ENCODE assay signal across 16 cellular contexts in genomic region chr15:84823580-84823878, GRCh38. TPM values are rescaled to one million over a fixed set of nuclear protein-coding genes. Genes with fewer than 3 reads are reported as not detected.
DNase-seq lines count a peak whose midpoint lies in the region; ATAC-seq and TF ChIP-seq lines count a peak whose summit lies in the region.
"Had no signal": no experiment of that assay in that cellular context is flagged by ENCODE, and none has a peak within 500 bp of the region (broad histone marks: within the 10 kb centered on the region; RNA-seq: fewer than 3 reads in every experiment).

No MANE protein-coding gene starts in this region.

- no peak for TF ChIP-seq EP300 in gastroesophageal sphincter (IDR thresholded peaks at IDR 0.05)

- DNase-seq in right atrium auricular region (ENCODE audit: low spot score), result no peak
- DNase-seq in Right ventricle myocardium superior, result no peak
- DNase-seq in psoas muscle, result no peak
- peak; percentile 15 for DNase-seq in upper lobe of right lung
- DNase-seq in RWPE1 (ENCODE audit: low spot score), result no peak
- DNase-seq: AML-193; CD4-positive, CD25-positive, alpha-beta regulatory T cell; DMS53; KG1; NCI-H1048; NCI-H345; NK-92 treated with Interleukin-12 subunit alpha and Interleukin-12 subunit beta, amount 100 ng/mL, for 24 hours had no signal

- intact Hi-C loops in Right ventricle myocardium superior (cut with DNase I) (no loop called here), psoas muscle (cut with DNase I) (no loop called here), upper lobe of right lung (cut with DNase I) (no loop called here)

- H3K4me3 ChIP-seq in right atrium auricular region (no peak overlapping the region), gastroesophageal sphincter (no peak overlapping the region), psoas muscle (peak overlapping the region; percentile 90), upper lobe of right lung (no peak overlapping the region)
- H3K4me3 ChIP-seq: GM23338 had no signal

- WGBS in gastroesophageal sphincter (ENCODE audit: low coverage in 1 of 2), 2 donors, result 100% methylated on average over 1 of the region's 1 CpG
- 53 to 78% (median 67%) methylated on average over 1 of the region's 1 CpG for WGBS in psoas muscle, 3 donors

- H3K4me1 ChIP-seq in right atrium auricular region, result peaks cover 0 to 99% of the 10 kb centered on the region in 2 donors
- H3K4me1 ChIP-seq in gastroesophageal sphincter, result peaks cover 10 to 100% (median 26%) of the 10 kb centered on the region in 3 donors
- H3K4me1 ChIP-seq in psoas muscle, result peaks cover 99% of the 10 kb centered on the region
- peaks cover 41% of the 10 kb centered on the region for H3K4me1 ChIP-seq in upper lobe of right lung

- H3K9me3 ChIP-seq in right atrium auricular region (no peaks in the 10 kb centered on the region), gastroesophageal sphincter (no peaks in the 10 kb centered on the region), psoas muscle (no peaks in the 10 kb centered on the region), upper lobe of right lung (no peaks in the 10 kb centered on the region)

- CTCF ChIA-PET in RWPE1 (lab: Yijun Ruan, JAX), result interaction anchor here (0.7 to 1.7 kb wide), 3 partner anchors 99 to 217 kb away, joined by 3 to 4 read pairs (median 3); no protein-coding TSS in a partner anchor

- H3K27me3 ChIP-seq in right atrium auricular region, result no peaks in the 10 kb centered on the region
- H3K27me3 ChIP-seq in gastroesophageal sphincter, result no peaks in the 10 kb centered on the region
- H3K27me3 ChIP-seq in psoas muscle (ENCODE audit: insufficient read depth in 3 of 3, low read length in 2 of 3), result no peaks in the 10 kb centered on the region
- H3K27me3 ChIP-seq in upper lobe of right lung, result no peaks in the 10 kb centered on the region

- TF ChIP-seq CTCF in right atrium auricular region (IDR thresholded peaks at IDR 0.05) (no peak), gastroesophageal sphincter (IDR thresholded peaks at IDR 0.05) (no peak), psoas muscle (IDR thresholded peaks at IDR 0.05) (no peak), upper lobe of right lung (IDR thresholded peaks at IDR 0.05) (no peak), RWPE1 (conservative IDR thresholded peaks at IDR 0.05; ENCODE audit: low read depth) (no peak)

- H3K27ac ChIP-seq in right atrium auricular region (peak overlapping the region; percentile 89 to 93), gastroesophageal sphincter (peak overlapping the region; percentile 26 to 94 (median 76)), psoas muscle (peak overlapping the region; percentile 99), upper lobe of right lung (peak overlapping the region; percentile 17), RWPE1 (no peak overlapping the region)

- POLR2A ChIA-PET in RWPE1 (lab: Yijun Ruan, JAX; ENCODE audit: low non-redundant PET), result no interaction called here

- no peak for TF ChIP-seq POLR2A in gastroesophageal sphincter (IDR thresholded peaks at IDR 0.05)

- peaks cover 10% of the 10 kb centered on the region for H3K36me3 ChIP-seq in right atrium auricular region
- peaks cover 0 to 8% of the 10 kb centered on the region in 2 donors for H3K36me3 ChIP-seq in gastroesophageal sphincter
- peaks cover 8 to 48% of the 10 kb centered on the region in 2 donors for H3K36me3 ChIP-seq in psoas muscle (ENCODE audit: insufficient read depth in 1 of 2, low read depth in 1 of 2)
- no peaks in the 10 kb centered on the region for H3K36me3 ChIP-seq in upper lobe of right lung

- ATAC-seq in Right ventricle myocardium superior (ENCODE audit: poor library complexity) (no peak), gastroesophageal sphincter (no peak), psoas muscle (no peak), upper lobe of right lung (no peak), GM19395 (IDR thresholded peaks at IDR 0.05; ENCODE audit: unreplicated experiment) (no peak), GM19351 (IDR thresholded peaks at IDR 0.05; ENCODE audit: unreplicated experiment) (no peak)
- ATAC-seq: GM23338 had no signal

RNA-seq across cellular contexts. Expression of gene ALPK3, which starts 6.4 kb away (rescaled TPM):
- total RNA-seq in right atrium auricular region, result 10 to 100 TPM; 51.0 to 99.0 TPM
- total RNA-seq in Right ventricle myocardium superior, result 114 TPM
- 10 to 100 TPM; 19.1 to 34.4 (median 26.5) TPM for total RNA-seq in gastroesophageal sphincter
- 100 to 1,000 TPM; 199 to 461 (median 304) TPM for total RNA-seq in psoas muscle
- polyA plus RNA-seq in psoas muscle, result 100 to 1,000 TPM in 2 of 3 donors, 10 to 100 TPM in 1; 75.7 to 357 (median 117) TPM
- total RNA-seq in upper lobe of right lung, result 21.0 TPM
- polyA plus RNA-seq: CD4-positive, CD25-positive, alpha-beta regulatory T cell had no signal
